In genomic region chr4:156815717-156816319, GRCh38 we compare ENCODE assay signal across 16 cellular contexts.
DNase-seq lines count a peak whose midpoint lies in the region; ATAC-seq, FAIRE-seq and TF ChIP-seq lines count a peak whose summit lies in the region.
"Had no signal": no experiment of that assay in that cellular context is flagged by ENCODE, and none has a peak within 500 bp of the region (broad histone marks: within the 10 kb centered on the region; RNA-seq: fewer than 3 reads in every experiment).

No MANE protein-coding gene starts in this region.

- no peaks in the 10 kb centered on the region for H3K36me3 ChIP-seq in hepatocyte (replicated peaks; ENCODE audit: insufficient read depth, low read depth)
- H3K36me3 ChIP-seq in adrenal gland (replicated peaks in 1 of 2) = no peaks in the 10 kb centered on the region
- H3K36me3 ChIP-seq in pancreas = no peaks in the 10 kb centered on the region
- H3K36me3 ChIP-seq: thyroid gland had no signal

- H3K9me2 ChIP-seq in hepatocyte (replicated peaks; ENCODE audit: insufficient read depth) = no peaks in the 10 kb centered on the region

- no peak for TF ChIP-seq POLR2A in adrenal gland (IDR thresholded peaks at IDR 0.05)

- H3K79me2 ChIP-seq in hepatocyte = peaks cover 39% of the 10 kb centered on the region

- H3K4me1 ChIP-seq in hepatocyte (ENCODE audit: insufficient read depth) (peaks cover 7% of the 10 kb centered on the region), adrenal gland (replicated peaks in 1 of 2) (peaks cover 0 to 5% of the 10 kb centered on the region in 2 donors), pancreas (no peaks in the 10 kb centered on the region)
- H3K4me1 ChIP-seq: thyroid gland had no signal

- no peak for FAIRE-seq in pancreas (lab: Jason Lieb, UNC)
- FAIRE-seq: HTR-8/SVneo had no signal

- H3K27me3 ChIP-seq in hepatocyte (no peaks in the 10 kb centered on the region), adrenal gland (no peaks in the 10 kb centered on the region), pancreas (no peaks in the 10 kb centered on the region)
- H3K27me3 ChIP-seq: thyroid gland had no signal

- H3K4me2 ChIP-seq in hepatocyte = no peak overlapping the region

- 38% methylated on average over 4 of the region's 4 CpGs for WGBS in hepatocyte (ENCODE audit: low lambda C conversion rate, missing lambda C conversion rate)
- WGBS in adrenal gland, 4 donors = 71 to 83% (median 78%) methylated on average over 4 of the region's 4 CpGs
- 71 to 73% methylated on average over 4 of the region's 4 CpGs for WGBS in pancreas, 2 donors

- H3K9me3 ChIP-seq in hepatocyte (ENCODE audit: low read depth) (no peaks in the 10 kb centered on the region), adrenal gland (replicated peaks in 1 of 3) (no peaks in the 10 kb centered on the region), pancreas (no peaks in the 10 kb centered on the region)
- H3K9me3 ChIP-seq: psoas muscle, thyroid gland had no signal

- no peak overlapping the region for H3K4me3 ChIP-seq in hepatocyte
- no peak overlapping the region for H3K4me3 ChIP-seq in adrenal gland
- H3K4me3 ChIP-seq in pancreas = no peak overlapping the region
- H3K4me3 ChIP-seq: psoas muscle, thyroid gland had no signal

- H3K27ac ChIP-seq in hepatocyte (no peak overlapping the region), adrenal gland (no peak overlapping the region), pancreas (no peak overlapping the region)
- H3K27ac ChIP-seq: epithelial cell of prostate, psoas muscle, thyroid gland had no signal

- TF ChIP-seq CTCF in hepatocyte (IDR thresholded peaks at IDR 0.05; ENCODE audit: poor library complexity) (no peak), adrenal gland (IDR thresholded peaks at IDR 0.05) (no peak), pancreas (IDR thresholded peaks at IDR 0.05) (no peak)

- no peak overlapping the region for H2AFZ ChIP-seq in hepatocyte

- intact Hi-C loops in adrenal gland (cut with DNase I) = no loop called here
- intact Hi-C loops in pancreas (cut with DNase I) = no loop called here

- no peaks in the 10 kb centered on the region for H4K20me1 ChIP-seq in hepatocyte (ENCODE audit: insufficient read depth, poor library complexity, severe bottlenecking)

- DNase-seq in DMS114 treated with DMSO at 0.1 percent for 48 hours (lab: John Stamatoyannopoulos, UW; ENCODE audit: unreplicated experiment) (peak; percentile 96), NCI-H1694 treated with DMSO at 0.1 percent for 48 hours (lab: John Stamatoyannopoulos, UW) (peak; percentile 23), NCI-H524 (lab: John Stamatoyannopoulos, UW) (peak; percentile 55 to 84), hepatocyte (ENCODE audit: low spot score) (peak; percentile 6), adrenal gland (no peak), pancreas (no peak)
- DNase-seq: activated CD8-positive, alpha-beta memory T cell treated with anti-CD3 and anti-CD28 coated beads, Interleukin-2, amount 50 U/mL, for 48 hours; Calu3; left cardiac atrium; psoas muscle; T-helper 1 cell; thyroid gland had no signal

- ATAC-seq in pancreas (no peak), HG03378 (IDR thresholded peaks at IDR 0.05; ENCODE audit: unreplicated experiment) (no peak), GM21723 (IDR thresholded peaks at IDR 0.05; ENCODE audit: unreplicated experiment) (no peak)
- ATAC-seq: left cardiac atrium, psoas muscle had no signal

Comparison
In these comparisons a context has a peak if more than half of its experiments do, and no peak if none do; other contexts are left out.
1. DNase-seq: peak in DMS114 treated with DMSO at 0.1 percent for 48 hours (single experiment), NCI-H1694 treated with DMSO at 0.1 percent for 48 hours (single experiment), NCI-H524 (2 of 2) and hepatocyte (single experiment); none in adrenal gland (0 of 7) and pancreas (0 of 6).